ENCODE assay signal across 23 cellular contexts in the genomic region with DNA sequence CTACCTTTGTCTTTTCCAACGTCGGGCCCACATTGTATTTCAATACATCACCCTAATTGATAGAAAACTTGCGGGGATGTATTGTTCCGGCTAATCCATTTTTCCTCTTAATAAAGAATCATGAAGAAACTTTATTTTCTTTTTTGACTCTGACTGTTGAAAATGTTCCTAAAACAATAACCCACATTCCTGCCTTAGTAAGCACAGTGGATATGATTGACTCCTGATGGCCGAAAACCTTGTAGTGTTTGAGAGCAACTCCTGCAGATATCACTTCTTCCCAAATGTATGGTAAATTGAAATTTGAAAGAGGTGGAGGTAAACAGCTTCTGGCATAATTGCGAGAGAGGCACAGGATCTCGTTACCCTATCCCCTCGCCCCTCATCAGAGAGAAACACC.
DNase-seq lines count a peak whose midpoint lies in the region; ATAC-seq and TF ChIP-seq lines count a peak whose summit lies in the region.
"Had no signal": no experiment of that assay in that cellular context is flagged by ENCODE, and none has a peak within 500 bp of the region (broad histone marks: within the 10 kb centered on the region; RNA-seq: fewer than 3 reads in every experiment).

No MANE protein-coding gene starts in this region.

- H3K36me3 Mint-ChIP-seq in HFFc6 (ENCODE audit: low read depth): peaks cover 9% of the 10 kb centered on the region
- H3K36me3 Mint-ChIP-seq in dendritic cell treated with granulocyte-macrophage colony-stimulating factor and Interleukin-4, amounts not matched to agents 40 ng/mL and 50 ng/mL, for 4 days (ENCODE audit: low read depth): no peaks in the 10 kb centered on the region
- H3K36me3 Mint-ChIP-seq: activated naive CD8-positive, alpha-beta T cell treated with anti-CD3 and anti-CD28 coated beads for 36 hours; naive thymus-derived CD8-positive, alpha-beta T cell; stimulated activated memory B cell treated with anti-CD40 and anti-IgM and Interleukin-4, amounts not matched to agents 10 μg/mL and 1 μg/mL and 100 μg/mL, for 72 hours had no signal

- no peaks in the 10 kb centered on the region; the same call in 1 of the 2 replicates for H3K27me3 Mint-ChIP-seq in HFFc6 (ENCODE audit: insufficient read depth)
- no peaks in the 10 kb centered on the region for H3K27me3 Mint-ChIP-seq in dendritic cell treated with granulocyte-macrophage colony-stimulating factor and Interleukin-4, amounts not matched to agents 40 ng/mL and 50 ng/mL, for 4 days
- H3K27me3 Mint-ChIP-seq: activated naive CD8-positive, alpha-beta T cell treated with anti-CD3 and anti-CD28 coated beads for 36 hours had no signal

- no peak overlapping the region for H3K18ac ChIP-seq in mesenchymal stem cell (ENCODE audit: low read depth in 1 of 2, low read length in 2 of 2)

- no peak overlapping the region for H3K4ac ChIP-seq in mesenchymal stem cell (ENCODE audit: low read depth in 1 of 2, low read length in 2 of 2)

- H3K27ac Mint-ChIP-seq in HFFc6: peak overlapping the region; percentile 61
- H3K27ac Mint-ChIP-seq in dendritic cell treated with granulocyte-macrophage colony-stimulating factor and Interleukin-4, amounts not matched to agents 40 ng/mL and 50 ng/mL, for 4 days: peak overlapping the region; percentile 20
- H3K27ac Mint-ChIP-seq: activated naive CD8-positive, alpha-beta T cell treated with anti-CD3 and anti-CD28 coated beads for 36 hours; H9; naive thymus-derived CD8-positive, alpha-beta T cell; stimulated activated memory B cell treated with anti-CD40 and anti-IgM and Interleukin-4, amounts not matched to agents 10 μg/mL and 1 μg/mL and 100 μg/mL, for 72 hours had no signal

- H2AFZ ChIP-seq in mesenchymal stem cell (ENCODE audit: low read depth, low read length) (no peak overlapping the region), smooth muscle cell (ENCODE audit: low read depth) (no peak overlapping the region)

- H4K91ac ChIP-seq in mesenchymal stem cell (ENCODE audit: low read length): no peak overlapping the region

- ATAC-seq in GM18861 (IDR thresholded peaks at IDR 0.05; ENCODE audit: unreplicated experiment): no peak
- ATAC-seq: K562; naive thymus-derived CD8-positive, alpha-beta T cell; stimulated activated memory B cell treated with anti-CD40 and anti-IgM and Interleukin-4, amounts not matched to agents 10 μg/mL and 1 μg/mL and 100 μg/mL, for 72 hours had no signal

- H3K4me2 ChIP-seq in mesenchymal stem cell (ENCODE audit: low read length, poor library complexity, severe bottlenecking): no peak overlapping the region
- peak overlapping the region; percentile 68 for H3K4me2 ChIP-seq in smooth muscle cell

- H2BK15ac ChIP-seq in mesenchymal stem cell (ENCODE audit: low read depth, poor library complexity, severe bottlenecking): no peak overlapping the region

- H2BK12ac ChIP-seq in mesenchymal stem cell (ENCODE audit: low read length in 2 of 2): no peak overlapping the region

- no peak overlapping the region for H2BK5ac ChIP-seq in mesenchymal stem cell (ENCODE audit: low read depth, low read length, poor library complexity, severe bottlenecking)

- DNase-seq in HFFc6 (no peak), mesenchymal stem cell (no peak), smooth muscle cell (lab: John Stamatoyannopoulos, UW; ENCODE audit: unreplicated experiment) (no peak), NCI-H1417 treated with DMSO at 0.1 percent for 48 hours (lab: John Stamatoyannopoulos, UW) (no peak), esophagus squamous epithelium (lab: John Stamatoyannopoulos, UW) (no peak)
- DNase-seq in stimulated activated CD4-positive, alpha-beta T cell treated with anti-CD3 and anti-CD28 coated beads, Interleukin-2, amount 100 ng/mL, for 48 hours: no peak
- DNase-seq: activated effector memory CD4-positive, alpha-beta T cell treated with anti-CD3 and anti-CD28 coated beads, Interleukin-2, amount 50 U/mL, for 16 hours; activated naive CD8-positive, alpha-beta T cell treated with anti-CD3 and anti-CD28 coated beads for 36 hours; activated T-cell treated with anti-CD3 and anti-CD28 coated beads for 4 hours; cerebellar nuclear complex; H9; MG63; naive thymus-derived CD8-positive, alpha-beta T cell; NCI-H2081; pancreas; stimulated activated CD4-positive, alpha-beta T cell treated with anti-CD3 and anti-CD28 coated beads, Interleukin-4, amount 100 ng/mL, for 4 hours had no signal

- H3K27me3 ChIP-seq in mesenchymal stem cell (ENCODE audit: control insufficient read depth in 1 of 2, insufficient read depth in 1 of 2, low read length in 2 of 2) (no peaks in the 10 kb centered on the region), smooth muscle cell (ENCODE audit: low read depth) (no peaks in the 10 kb centered on the region), esophagus squamous epithelium (no peaks in the 10 kb centered on the region)
- H3K27me3 ChIP-seq: MG63, pancreas had no signal

- H2BK120ac ChIP-seq in mesenchymal stem cell (ENCODE audit: low read depth, low read length): no peak overlapping the region

- H3K9me3 Mint-ChIP-seq in HFFc6: no peaks in the 10 kb centered on the region
- peaks cover 10% of the 10 kb centered on the region for H3K9me3 Mint-ChIP-seq in dendritic cell treated with granulocyte-macrophage colony-stimulating factor and Interleukin-4, amounts not matched to agents 40 ng/mL and 50 ng/mL, for 4 days
- H3K9me3 Mint-ChIP-seq: activated naive CD8-positive, alpha-beta T cell treated with anti-CD3 and anti-CD28 coated beads for 36 hours had no signal

- peaks cover 11% of the 10 kb centered on the region for H3K4me1 ChIP-seq in mesenchymal stem cell (ENCODE audit: control insufficient read depth, insufficient read depth, low read depth, low read length)
- H3K4me1 ChIP-seq in smooth muscle cell (ENCODE audit: low read depth): peaks cover 7% of the 10 kb centered on the region
- H3K4me1 ChIP-seq in esophagus squamous epithelium: peaks cover 0 to 6% (median 4%) of the 10 kb centered on the region in 3 donors

- H3K4me3 ChIP-seq in mesenchymal stem cell (ENCODE audit: insufficient read depth in 1 of 2, low read depth in 1 of 2, low read length in 2 of 2) (peak overlapping the region in 1 of 2 experiments; percentile 11), smooth muscle cell (no peak overlapping the region), esophagus squamous epithelium (no peak overlapping the region)
- H3K4me3 ChIP-seq: K562, MG63, pancreas, SK-N-MC had no signal

- H3K9ac ChIP-seq in mesenchymal stem cell (ENCODE audit: low read length): peak overlapping the region; percentile 65
- H3K9ac ChIP-seq in smooth muscle cell (ENCODE audit: low read depth): no peak overlapping the region

- H3K9me3 ChIP-seq in mesenchymal stem cell (ENCODE audit: control insufficient read depth, low read length) (no peaks in the 10 kb centered on the region), smooth muscle cell (replicated peaks; ENCODE audit: low read depth) (no peaks in the 10 kb centered on the region), esophagus squamous epithelium (no peaks in the 10 kb centered on the region)
- H3K9me3 ChIP-seq: MG63, pancreas had no signal

- WGBS in mesenchymal stem cell: 94% methylated on average over 7 of the region's 8 CpGs
- 97% methylated on average over 8 of the region's 8 CpGs for WGBS in smooth muscle cell (ENCODE audit: low lambda C conversion rate)
- WGBS in esophagus squamous epithelium, 2 donors: 79 to 85% methylated on average over 8 of the region's 8 CpGs

- H2AK5ac ChIP-seq in mesenchymal stem cell (ENCODE audit: low read length, severe bottlenecking): no peak overlapping the region

- H4K8ac ChIP-seq in mesenchymal stem cell (ENCODE audit: low read length): no peak overlapping the region

- H3K14ac ChIP-seq in mesenchymal stem cell (ENCODE audit: low read length in 2 of 2): no peak overlapping the region

- peaks cover 0 to 5% of the 10 kb centered on the region in 2 experiments for H3K36me3 ChIP-seq in mesenchymal stem cell (ENCODE audit: control insufficient read depth in 1 of 2, insufficient read depth in 2 of 2, low read depth in 1 of 2, low read length in 2 of 2)
- H3K36me3 ChIP-seq in smooth muscle cell (ENCODE audit: low read depth): no peaks in the 10 kb centered on the region
- H3K36me3 ChIP-seq in esophagus squamous epithelium: no peaks in the 10 kb centered on the region
- H3K36me3 ChIP-seq: MG63, pancreas had no signal

- no peak overlapping the region for H3K23ac ChIP-seq in mesenchymal stem cell (ENCODE audit: low read length in 2 of 2)

- H3K79me1 ChIP-seq in mesenchymal stem cell (replicated peaks; ENCODE audit: low read length, poor library complexity, severe bottlenecking): no peaks in the 10 kb centered on the region

- no peak for TF ChIP-seq CTCF in HFFc6 (IDR thresholded peaks at IDR 0.05)
- TF ChIP-seq CTCF in smooth muscle cell (IDR thresholded peaks at IDR 0.05; ENCODE audit: borderline replicate concordance, insufficient read depth, poor library complexity, severe bottlenecking): no peak
- no peak for TF ChIP-seq CTCF in esophagus squamous epithelium (IDR thresholded peaks at IDR 0.05)

- H4K20me1 ChIP-seq in smooth muscle cell (ENCODE audit: low read depth): peaks cover 13% of the 10 kb centered on the region

- H3K4me3 Mint-ChIP-seq in HFFc6: no peak overlapping the region; the same call in 1 of the 2 replicates
- no peak overlapping the region for H3K4me3 Mint-ChIP-seq in dendritic cell treated with granulocyte-macrophage colony-stimulating factor and Interleukin-4, amounts not matched to agents 40 ng/mL and 50 ng/mL, for 4 days
- H3K4me3 Mint-ChIP-seq: activated naive CD8-positive, alpha-beta T cell treated with anti-CD3 and anti-CD28 coated beads for 36 hours; H9; naive thymus-derived CD8-positive, alpha-beta T cell; stimulated activated memory B cell treated with anti-CD40 and anti-IgM and Interleukin-4, amounts not matched to agents 10 μg/mL and 1 μg/mL and 100 μg/mL, for 72 hours had no signal

- TF ChIP-seq POLR2A in esophagus squamous epithelium (IDR thresholded peaks at IDR 0.05): no peak

- H3K27ac ChIP-seq in mesenchymal stem cell (ENCODE audit: low read length, poor library complexity, severe bottlenecking) (no peak overlapping the region), smooth muscle cell (ENCODE audit: low read depth) (peak overlapping the region; percentile 10), esophagus squamous epithelium (peak overlapping the region in 1 of 4 donors; percentile 14)
- H3K27ac ChIP-seq: C4-2B, RWPE1, SK-N-MC had no signal

- H3F3A ChIP-seq in smooth muscle cell (ENCODE audit: low read depth): no peaks in the 10 kb centered on the region

- intact Hi-C loops in dendritic cell treated with granulocyte-macrophage colony-stimulating factor and Interleukin-4, amounts not matched to agents 40 ng/mL and 50 ng/mL, for 4 days (cut with micrococcal nuclease): no loop called here
- intact Hi-C loops in esophagus squamous epithelium (cut with DNase I): no loop called here

- H3K4me1 Mint-ChIP-seq in HFFc6 (ENCODE audit: low read depth): peaks cover 91% of the 10 kb centered on the region
- H3K4me1 Mint-ChIP-seq in dendritic cell treated with granulocyte-macrophage colony-stimulating factor and Interleukin-4, amounts not matched to agents 40 ng/mL and 50 ng/mL, for 4 days (ENCODE audit: low read depth): peaks cover 27% of the 10 kb centered on the region
- H3K4me1 Mint-ChIP-seq: activated naive CD8-positive, alpha-beta T cell treated with anti-CD3 and anti-CD28 coated beads for 36 hours; naive thymus-derived CD8-positive, alpha-beta T cell; stimulated activated memory B cell treated with anti-CD40 and anti-IgM and Interleukin-4, amounts not matched to agents 10 μg/mL and 1 μg/mL and 100 μg/mL, for 72 hours had no signal

- peaks cover 63% of the 10 kb centered on the region for H3K79me2 ChIP-seq in smooth muscle cell (ENCODE audit: low read depth)
